In the genomic region with DNA sequence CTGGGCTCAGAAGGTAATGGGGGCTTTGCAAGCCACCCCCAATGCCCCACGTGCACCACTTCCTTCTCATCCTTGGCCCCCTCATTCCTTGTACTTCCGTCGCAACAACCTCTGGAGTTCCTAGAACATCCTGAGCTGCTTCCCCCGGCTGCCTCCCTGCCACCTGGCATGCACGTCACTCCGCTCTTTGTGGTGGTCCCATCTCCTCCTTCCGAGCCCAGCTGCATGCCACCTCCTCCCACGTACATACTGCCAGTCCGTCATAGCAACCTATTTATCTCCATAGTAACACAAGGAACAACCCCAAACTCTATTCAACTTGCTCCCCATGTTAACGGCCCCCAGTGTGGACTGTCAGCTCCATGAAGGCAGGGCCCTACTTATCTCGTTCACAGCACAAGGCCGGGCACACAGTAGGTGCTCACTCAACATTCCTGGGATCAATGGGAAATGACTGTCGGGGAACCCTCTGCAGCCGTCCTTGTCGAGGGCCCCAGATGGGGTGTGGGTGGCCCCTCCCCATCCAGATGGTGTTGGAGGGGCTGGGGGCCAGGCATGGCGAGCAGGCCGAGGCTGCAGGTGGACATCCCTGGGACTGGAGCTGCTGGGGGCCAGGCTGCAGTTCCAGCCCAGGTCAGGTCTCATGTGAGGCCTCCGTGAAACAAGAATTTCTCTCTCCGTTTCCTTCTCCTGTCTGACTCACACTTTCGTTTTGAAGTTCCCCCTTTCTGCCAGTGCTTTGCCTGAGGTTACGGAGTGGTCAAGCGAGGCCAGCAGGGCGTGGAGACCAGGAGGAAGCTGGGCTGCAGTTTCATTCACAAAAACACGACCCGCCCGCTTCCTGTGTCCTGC, we compare ENCODE assay signal across 8 cellular contexts. TPM values are rescaled to one million over a fixed set of nuclear protein-coding genes. Genes with fewer than 3 reads are reported as not detected.
DNase-seq lines count a peak whose midpoint lies in the region; ATAC-seq and TF ChIP-seq lines count a peak whose summit lies in the region.

No MANE protein-coding gene starts in this region.

- no peak for TF ChIP-seq POLR2A in breast epithelium (IDR thresholded peaks at IDR 0.05)

- H3K9me3 ChIP-seq in breast epithelium (no peaks in the 10 kb centered on the region), stomach smooth muscle (ENCODE audit: control insufficient read depth in 2 of 2, low read length in 2 of 2) (no peaks in the 10 kb centered on the region)

- H3K9ac ChIP-seq in stomach smooth muscle (ENCODE audit: low read length in 2 of 2): no peak overlapping the region

- H3K27me3 ChIP-seq in breast epithelium: no peaks in the 10 kb centered on the region
- H3K27me3 ChIP-seq in stomach smooth muscle (ENCODE audit: control insufficient read depth in 1 of 2, insufficient read depth in 2 of 2, low read length in 2 of 2): peaks cover 3 to 9% of the 10 kb centered on the region in 2 donors

- TF ChIP-seq CTCF in AG09319 (IDR thresholded peaks at IDR 0.05; ENCODE audit: low read depth, low read length): no peak
- no peak for TF ChIP-seq CTCF in breast epithelium (IDR thresholded peaks at IDR 0.05)

- H3K36me3 ChIP-seq in breast epithelium: no peaks in the 10 kb centered on the region
- H3K36me3 ChIP-seq in stomach smooth muscle (ENCODE audit: control insufficient read depth in 2 of 2, insufficient read depth in 2 of 2, low read length in 2 of 2): no peaks in the 10 kb centered on the region

- peak; percentile 35 for ATAC-seq in GM18868 (IDR thresholded peaks at IDR 0.05; ENCODE audit: unreplicated experiment)
- peak; percentile 40 for ATAC-seq in HG03139 (IDR thresholded peaks at IDR 0.05; ENCODE audit: unreplicated experiment)

- peak; percentile 74 for DNase-seq in AG09319 (ENCODE audit: extremely low read depth, low read depth)
- peak; percentile 99 for DNase-seq in RPMI7951 (ENCODE audit: low read depth)
- DNase-seq in breast epithelium (ENCODE audit: low spot score in 2 of 2): peak; percentile 70 to 77
- DNase-seq in kidney glomerular epithelial cell (lab: John Stamatoyannopoulos, UW): peak; percentile 90
- no peak for DNase-seq in NCI-H1694 treated with DMSO at 0.1 percent for 48 hours (lab: John Stamatoyannopoulos, UW)

- H3K4me1 ChIP-seq in breast epithelium (peaks cover 9 to 22% of the 10 kb centered on the region in 2 donors), stomach smooth muscle (ENCODE audit: control insufficient read depth, insufficient read depth, low read length) (peaks cover 23% of the 10 kb centered on the region)

- intact Hi-C loops in breast epithelium (cut with DNase I; ENCODE audit: low total_unique reads): loop anchor here (10.0 kb wide), 1 partner anchor 347 kb away; a partner anchor contains a TSS

- H3K27ac ChIP-seq in breast epithelium (peak overlapping the region; percentile 84 to 93), stomach smooth muscle (ENCODE audit: low read length) (peak overlapping the region; percentile 37)

- H3K4me3 ChIP-seq in breast epithelium (peak overlapping the region; percentile 11 to 53 (median 29)), stomach smooth muscle (ENCODE audit: low read length in 2 of 2) (peak overlapping the region in 1 of 2 donors; percentile 47)

RNA-seq across cellular contexts. Expression of a gene that starts 4.2 kb away (rescaled TPM):
- 8.3 and 9.5 TPM in 2 replicates for total RNA-seq in RPMI7951 (2014; rRNA removed; shearing (Covaris generic))
- total RNA-seq in breast epithelium: 10 to 100 TPM in 2 of 3 donors, 1 to 10 TPM in 1; 2.8 to 22.0 (median 18.7) TPM
